Comparison of ENCODE assay signal across 19 cellular contexts in genomic region chr12:91183565-91183964, GRCh38. TPM values are rescaled to one million over a fixed set of nuclear protein-coding genes. Genes with fewer than 3 reads are reported as not detected.
DNase-seq lines count a peak whose midpoint lies in the region; ATAC-seq and TF ChIP-seq lines count a peak whose summit lies in the region.
"Had no signal": no experiment of that assay in that cellular context is flagged by ENCODE, and none has a peak within 500 bp of the region (broad histone marks: within the 10 kb centered on the region; RNA-seq: fewer than 3 reads in every experiment).

No MANE protein-coding gene starts in this region.

- CTCF ChIA-PET in A673 (lab: Charles Lee): no interaction called here

- TF ChIP-seq POLR2A in testis (IDR thresholded peaks at IDR 0.05): no peak

- H3K9me3 Mint-ChIP-seq in HFFc6: no peaks in the 10 kb centered on the region
- H3K9me3 Mint-ChIP-seq: immature natural killer cell; stimulated activated naive B cell treated with anti-CD40 and anti-IgM and Interleukin-4, amounts not matched to agents 10 μg/mL and 1 μg/mL and 100 μg/mL, for 72 hours had no signal

- H3K36me3 ChIP-seq in lower lobe of right lung (no peaks in the 10 kb centered on the region), testis (ENCODE audit: low read depth, missing control alignments) (no peaks in the 10 kb centered on the region), A673 (ENCODE audit: insufficient read depth, low read length, poor library complexity, severe bottlenecking) (no peaks in the 10 kb centered on the region)
- H3K36me3 ChIP-seq: BE2C, SJCRH30 had no signal

- no TSS peak for BruUV-seq in A673 (replicated peaks; lab: Mats Ljungman, UMichigan)

- H3K4me3 Mint-ChIP-seq in HFFc6: peak overlapping the region; percentile 7; the same call in 1 of the 2 replicates
- H3K4me3 Mint-ChIP-seq: immature natural killer cell; stimulated activated naive B cell treated with anti-CD40 and anti-IgM and Interleukin-4, amounts not matched to agents 10 μg/mL and 1 μg/mL and 100 μg/mL, for 72 hours had no signal

- no peak for DNase-seq in HFFc6
- no peak for DNase-seq in lower lobe of right lung
- no peak for DNase-seq in testis
- DNase-seq in A673 (ENCODE audit: low spot score): no peak
- DNase-seq: BE2C; Calu3; immature natural killer cell; KG1; mesendoderm; NCI-H1930; NCI-H524; SJCRH30; stimulated activated naive B cell treated with anti-CD40 and anti-IgM and Interleukin-4, amounts not matched to agents 10 μg/mL and 1 μg/mL and 100 μg/mL, for 72 hours had no signal

- no peaks in the 10 kb centered on the region for H3K36me3 Mint-ChIP-seq in HFFc6 (ENCODE audit: low read depth)
- H3K36me3 Mint-ChIP-seq: immature natural killer cell; stimulated activated naive B cell treated with anti-CD40 and anti-IgM and Interleukin-4, amounts not matched to agents 10 μg/mL and 1 μg/mL and 100 μg/mL, for 72 hours had no signal

- no peak for TF ChIP-seq CTCF in HFFc6 (IDR thresholded peaks at IDR 0.05)
- TF ChIP-seq CTCF in WI38 (IDR thresholded peaks at IDR 0.05; ENCODE audit: low read depth, low read length): no peak
- TF ChIP-seq CTCF in lower lobe of right lung (IDR thresholded peaks at IDR 0.05): no peak
- TF ChIP-seq CTCF in testis (IDR thresholded peaks at IDR 0.05): no peak
- TF ChIP-seq CTCF in A673 (conservative IDR thresholded peaks at IDR 0.05; ENCODE audit: low read depth, low read length): no peak

- H3K27ac Mint-ChIP-seq in HFFc6: peak overlapping the region; percentile 82
- H3K27ac Mint-ChIP-seq: immature natural killer cell; stimulated activated naive B cell treated with anti-CD40 and anti-IgM and Interleukin-4, amounts not matched to agents 10 μg/mL and 1 μg/mL and 100 μg/mL, for 72 hours had no signal

- no peaks in the 10 kb centered on the region for H3K27me3 Mint-ChIP-seq in HFFc6 (ENCODE audit: insufficient read depth)
- H3K27me3 Mint-ChIP-seq: stimulated activated naive B cell treated with anti-CD40 and anti-IgM and Interleukin-4, amounts not matched to agents 10 μg/mL and 1 μg/mL and 100 μg/mL, for 72 hours had no signal

- intact Hi-C loops in lower lobe of right lung (cut with DNase I) (no loop called here), testis (cut with DNase I; ENCODE audit: low total_unique reads) (loop anchor here (10.0 kb wide), 2 partner anchors 61 to 141 kb away; no protein-coding TSS in a partner anchor), A673 (cut with micrococcal nuclease; ENCODE audit: unreplicated experiment) (no loop called here)

- H3K4me1 Mint-ChIP-seq in HFFc6 (ENCODE audit: low read depth): peaks cover 30% of the 10 kb centered on the region
- H3K4me1 Mint-ChIP-seq: immature natural killer cell; stimulated activated naive B cell treated with anti-CD40 and anti-IgM and Interleukin-4, amounts not matched to agents 10 μg/mL and 1 μg/mL and 100 μg/mL, for 72 hours had no signal

- ATAC-seq in lower lobe of right lung (no peak), HG03354 (IDR thresholded peaks at IDR 0.05; ENCODE audit: poor library complexity, severe bottlenecking, unreplicated experiment) (no peak), GM21717 (IDR thresholded peaks at IDR 0.05; ENCODE audit: unreplicated experiment) (no peak)
- ATAC-seq: stimulated activated naive B cell treated with anti-CD40 and anti-IgM and Interleukin-4, amounts not matched to agents 10 μg/mL and 1 μg/mL and 100 μg/mL, for 72 hours had no signal

- no peaks in the 10 kb centered on the region for H3K4me1 ChIP-seq in lower lobe of right lung
- H3K4me1 ChIP-seq in testis: no peaks in the 10 kb centered on the region
- peaks cover 11% of the 10 kb centered on the region for H3K4me1 ChIP-seq in A673 (ENCODE audit: insufficient read depth, low read length, poor library complexity, severe bottlenecking)

- H3K9me3 ChIP-seq in lower lobe of right lung (no peaks in the 10 kb centered on the region), testis (no peaks in the 10 kb centered on the region), A673 (ENCODE audit: low read depth, low read length, poor library complexity, severe bottlenecking) (no peaks in the 10 kb centered on the region)
- H3K9me3 ChIP-seq: BE2C, SJCRH30 had no signal

- WGBS in testis, 2 donors: 38 to 56% methylated on average over 2 of the region's 2 CpGs

- peak overlapping the region; percentile 74 for H3K27ac ChIP-seq in lower lobe of right lung
- peak overlapping the region; percentile 40 to 90 for H3K27ac ChIP-seq in testis
- H3K27ac ChIP-seq in A673 (ENCODE audit: low read depth, low read length, poor library complexity, severe bottlenecking): no peak overlapping the region
- H3K27ac ChIP-seq: SJCRH30 had no signal

- POLR2A ChIA-PET in A673 (lab: Charles Lee; ENCODE audit: low non-redundant PET): no interaction called here

- H3K27me3 ChIP-seq in lower lobe of right lung (ENCODE audit: low read depth): no peaks in the 10 kb centered on the region
- no peaks in the 10 kb centered on the region for H3K27me3 ChIP-seq in testis
- no peaks in the 10 kb centered on the region for H3K27me3 ChIP-seq in A673 (replicated peaks; ENCODE audit: insufficient read depth, low read depth, low read length, poor library complexity)
- H3K27me3 ChIP-seq: BE2C, SJCRH30 had no signal

- 0 out of 2 replicates have a peak overlapping the region, but pooled peaks have one; percentile 6 for H3K4me3 ChIP-seq in WI38 (ENCODE audit: low read depth, low read length)
- no peak overlapping the region for H3K4me3 ChIP-seq in lower lobe of right lung
- H3K4me3 ChIP-seq in testis: no peak overlapping the region
- no peak overlapping the region for H3K4me3 ChIP-seq in A673 (ENCODE audit: low read depth, low read length, poor library complexity, severe bottlenecking)
- H3K4me3 ChIP-seq: SJCRH30 had no signal

RNA-seq across cellular contexts. Expression of gene DCN, which starts 0.9 kb away (rescaled TPM):
- 10 to 100 TPM; 20.4 to 58.8 (median 48.7) TPM for total RNA-seq in HFFc6 (2021; fragmentation: NEBNext Ultra II Directional; extraction: Animal tissue kit (Norgen Biotek cat#: 25700))
- total RNA-seq in lower lobe of right lung (843 TPM), testis (100 to 1,000 TPM; 144 to 329 TPM), A673 (2021) (3.5 and 3.6 TPM in 2 replicates)
- 1,453 TPM for polyA plus RNA-seq in testis (ENCODE audit: insufficient read depth, low read depth, low replicate concordance)
- total RNA-seq: activated CD8-positive, alpha-beta memory T cell treated with anti-CD3 and anti-CD28 coated beads for 36 hours; Calu3; T-helper 2 cell treated with Interferon-gamma antibody and Interleukin-4, amounts not matched to agents 100 ng/mL and 5 ng/mL, for 36 hours had no signal
- polyA plus RNA-seq: immature natural killer cell, neural cell had no signal
